15 cellular contexts compared by ENCODE assay signal in genomic region chr5:100406640-100407039, GRCh38.
DNase-seq lines count a peak whose midpoint lies in the region; ATAC-seq and TF ChIP-seq lines count a peak whose summit lies in the region.
"Had no signal": no experiment of that assay in that cellular context is flagged by ENCODE, and none has a peak within 500 bp of the region (broad histone marks: within the 10 kb centered on the region; RNA-seq: fewer than 3 reads in every experiment).

No MANE protein-coding gene starts in this region.

- no peak overlapping the region for H2AFZ ChIP-seq in neural progenitor cell (replicated peaks)

- H3K9me3 ChIP-seq in neural progenitor cell (ENCODE audit: low read depth): no peaks in the 10 kb centered on the region
- no peaks in the 10 kb centered on the region for H3K9me3 ChIP-seq in effector memory CD4-positive, alpha-beta T cell (ENCODE audit: control insufficient read depth, low read length)
- H3K9me3 ChIP-seq: adrenal gland had no signal

- DNase-seq in Ammon's horn (ENCODE audit: low spot score) (peak; percentile 51), G401 (ENCODE audit: low spot score) (peak; percentile 9), NCI-H2029 treated with DMSO at 0.1 percent for 48 hours (lab: John Stamatoyannopoulos, UW) (peak; percentile 71), fibroblast of mammary gland (ENCODE audit: low read depth) (peak; percentile 15), neural progenitor cell (ENCODE audit: low spot score) (no peak)
- no peak for DNase-seq in effector memory CD4-positive, alpha-beta T cell
- DNase-seq: activated CD8-positive, alpha-beta memory T cell treated with anti-CD3 and anti-CD28 coated beads, Interleukin-2, amount 50 U/mL, for 48 hours; activated gamma-delta T cell; adrenal gland; CD8-positive, alpha-beta T cell; KBM-7 had no signal

- no peak overlapping the region for H3K9ac ChIP-seq in neural progenitor cell

- no peaks in the 10 kb centered on the region for H3K36me3 ChIP-seq in neural progenitor cell
- no peaks in the 10 kb centered on the region for H3K36me3 ChIP-seq in effector memory CD4-positive, alpha-beta T cell (ENCODE audit: control insufficient read depth, insufficient read depth, low read length)
- H3K36me3 ChIP-seq: adrenal gland had no signal

- in situ Hi-C loops in G401 (cut with HindIII; ENCODE audit: low sequenced_read_pairs): no loop called here

- no peaks in the 10 kb centered on the region for H3F3A ChIP-seq in neural progenitor cell (ENCODE audit: low read depth)

- H4K20me1 ChIP-seq in neural progenitor cell (ENCODE audit: low read depth): no peaks in the 10 kb centered on the region

- H3K79me2 ChIP-seq in neural progenitor cell (ENCODE audit: low read depth): no peaks in the 10 kb centered on the region

- no peaks in the 10 kb centered on the region for H3K9me3 Mint-ChIP-seq in neural progenitor cell
- H3K9me3 Mint-ChIP-seq: CD8-positive, alpha-beta T cell; central memory CD8-positive, alpha-beta T cell had no signal

- no peaks in the 10 kb centered on the region for H3K27me3 Mint-ChIP-seq in neural progenitor cell (ENCODE audit: insufficient read depth, low read depth)
- H3K27me3 Mint-ChIP-seq: central memory CD8-positive, alpha-beta T cell had no signal

- H3K4me2 ChIP-seq in neural progenitor cell: no peak overlapping the region

- no peak overlapping the region for H3K4me3 Mint-ChIP-seq in neural progenitor cell
- H3K4me3 Mint-ChIP-seq: CD8-positive, alpha-beta T cell; central memory CD8-positive, alpha-beta T cell had no signal

- H3K4me1 ChIP-seq in neural progenitor cell: no peaks in the 10 kb centered on the region
- no peaks in the 10 kb centered on the region for H3K4me1 ChIP-seq in effector memory CD4-positive, alpha-beta T cell (ENCODE audit: control insufficient read depth, insufficient read depth, low read length, poor library complexity, severe bottlenecking)
- H3K4me1 ChIP-seq: adrenal gland had no signal

- no peak overlapping the region for H3K27ac ChIP-seq in neural progenitor cell
- H3K27ac ChIP-seq in effector memory CD4-positive, alpha-beta T cell (ENCODE audit: insufficient read depth, low read length, poor library complexity, severe bottlenecking): no peak overlapping the region
- H3K27ac ChIP-seq: adrenal gland had no signal

- H3K4me3 ChIP-seq in fibroblast of mammary gland (ENCODE audit: control insufficient read depth, low read depth, low read length) (no peak overlapping the region), neural progenitor cell (no peak overlapping the region)
- H3K4me3 ChIP-seq in effector memory CD4-positive, alpha-beta T cell (ENCODE audit: insufficient read depth, low read depth, low read length, poor library complexity, severe bottlenecking): no peak overlapping the region
- H3K4me3 ChIP-seq: adrenal gland had no signal

- peaks cover 6% of the 10 kb centered on the region for H3K4me1 Mint-ChIP-seq in neural progenitor cell
- H3K4me1 Mint-ChIP-seq: central memory CD8-positive, alpha-beta T cell had no signal

- no peak for TF ChIP-seq CTCF in fibroblast of mammary gland (conservative IDR thresholded peaks at IDR 0.05; ENCODE audit: control insufficient read depth, insufficient read depth, low read depth, low read length)
- TF ChIP-seq CTCF in neural progenitor cell (IDR thresholded peaks at IDR 0.05): no peak

- H3K36me3 Mint-ChIP-seq in neural progenitor cell: no peaks in the 10 kb centered on the region
- H3K36me3 Mint-ChIP-seq: CD8-positive, alpha-beta T cell had no signal

- no peaks in the 10 kb centered on the region for H3K27me3 ChIP-seq in neural progenitor cell
- no peaks in the 10 kb centered on the region for H3K27me3 ChIP-seq in effector memory CD4-positive, alpha-beta T cell (replicated peaks; ENCODE audit: control insufficient read depth, insufficient read depth, low read length, poor library complexity, severe bottlenecking)
- H3K27me3 ChIP-seq: adrenal gland had no signal

- no peak for ATAC-seq in HG02759 (IDR thresholded peaks at IDR 0.05; ENCODE audit: unreplicated experiment)
- ATAC-seq: CD8-positive, alpha-beta T cell; left lobe of liver; Right ventricle myocardium inferior had no signal

- no peak overlapping the region for H3K27ac Mint-ChIP-seq in neural progenitor cell
- H3K27ac Mint-ChIP-seq: CD8-positive, alpha-beta T cell had no signal

Comparison
In these comparisons a context has a peak if more than half of its experiments do, and no peak if none do; other contexts are left out.
1. DNase-seq: peak in Ammon's horn (single experiment), G401 (single experiment), NCI-H2029 treated with DMSO at 0.1 percent for 48 hours (single experiment) and fibroblast of mammary gland (single experiment); none in neural progenitor cell (single experiment) and effector memory CD4-positive, alpha-beta T cell (0 of 3).